33 cellular contexts compared by ENCODE assay signal in genomic region chr10:112006407-112006806, GRCh38.
"Had no signal": no experiment of that assay in that cellular context is flagged by ENCODE, and none has a peak within 500 bp of the region (broad histone marks: within the 10 kb centered on the region; RNA-seq: fewer than 3 reads in every experiment).

No MANE protein-coding gene starts in this region.

- H3K4me3 ChIP-seq: ascending aorta had no signal

- ATAC-seq: activated CD8-positive, alpha-beta memory T cell treated with anti-CD3 and anti-CD28 coated beads, Interleukin-2, amount 10 ng/mL, durations not matched to agents 7 days and 5 days; activated CD8-positive, alpha-beta T cell treated with anti-CD3 and anti-CD28 coated beads, Interleukin-2, amount 10 ng/mL, durations not matched to agents 7 days and 5 days; activated naive CD8-positive, alpha-beta T cell treated with anti-CD3 and anti-CD28 coated beads, Interleukin-2, amount 50 U/mL, for 24 hours had no signal

- H3K4me1 Mint-ChIP-seq: activated B cell treated with CpG ODN at 0.5 μM for 24 hours; activated CD4-positive, alpha-beta memory T cell treated with anti-CD3 and anti-CD28 coated beads, Interleukin-2, amount 10 ng/mL, durations not matched to agents 7 days and 5 days; activated CD4-positive, alpha-beta T cell treated with anti-CD3 and anti-CD28 coated beads, Interleukin-2, amount 10 ng/mL, durations not matched to agents 24 days and 14 days; activated CD8-positive, alpha-beta memory T cell treated with anti-CD3 and anti-CD28 coated beads, Interleukin-2, amount 10 ng/mL, durations not matched to agents 7 days and 5 days; activated naive CD4-positive, alpha-beta T cell treated with anti-CD3 and anti-CD28 coated beads, Interleukin-2, amount 10 ng/mL, durations not matched to agents 7 days and 5 days; activated naive CD4-positive, alpha-beta T cell treated with anti-CD3 and anti-CD28 coated beads, Interleukin-2, amount 50 U/mL, for 24 hours; activated naive CD8-positive, alpha-beta T cell treated with anti-CD3 and anti-CD28 coated beads, Interleukin-2, amount 10 ng/mL, durations not matched to agents 7 days and 5 days; activated naive CD8-positive, alpha-beta T cell treated with anti-CD3 and anti-CD28 coated beads, Interleukin-2, amount 50 U/mL, for 24 hours had no signal

- H3K27me3 Mint-ChIP-seq: activated B cell treated with CpG ODN at 0.5 μM for 24 hours; activated CD4-positive, alpha-beta memory T cell treated with anti-CD3 and anti-CD28 coated beads, Interleukin-2, amount 10 ng/mL, durations not matched to agents 7 days and 5 days; activated CD4-positive, alpha-beta T cell treated with anti-CD3 and anti-CD28 coated beads, Interleukin-2, amount 10 ng/mL, durations not matched to agents 24 days and 14 days; activated CD8-positive, alpha-beta memory T cell treated with anti-CD3 and anti-CD28 coated beads, Interleukin-2, amount 10 ng/mL, durations not matched to agents 7 days and 5 days; activated naive CD4-positive, alpha-beta T cell treated with anti-CD3 and anti-CD28 coated beads, Interleukin-2, amount 10 ng/mL, durations not matched to agents 7 days and 5 days; activated naive CD8-positive, alpha-beta T cell treated with anti-CD3 and anti-CD28 coated beads, Interleukin-2, amount 10 ng/mL, durations not matched to agents 7 days and 5 days; activated naive CD8-positive, alpha-beta T cell treated with anti-CD3 and anti-CD28 coated beads, Interleukin-2, amount 50 U/mL, for 24 hours; brain had no signal

- H3K27me3 ChIP-seq: ascending aorta had no signal

- H3K4me1 ChIP-seq: ascending aorta had no signal

- H3K27ac Mint-ChIP-seq: activated B cell treated with CpG ODN at 0.5 μM for 24 hours; activated CD4-positive, alpha-beta memory T cell treated with anti-CD3 and anti-CD28 coated beads, Interleukin-2, amount 10 ng/mL, durations not matched to agents 7 days and 5 days; activated CD4-positive, alpha-beta T cell treated with anti-CD3 and anti-CD28 coated beads, Interleukin-2, amount 10 ng/mL, durations not matched to agents 24 days and 14 days; activated CD8-positive, alpha-beta memory T cell treated with anti-CD3 and anti-CD28 coated beads, Interleukin-2, amount 10 ng/mL, durations not matched to agents 7 days and 5 days; activated CD8-positive, alpha-beta T cell treated with anti-CD3 and anti-CD28 coated beads, Interleukin-2, amount 10 ng/mL, durations not matched to agents 7 days and 5 days; activated naive CD4-positive, alpha-beta T cell treated with anti-CD3 and anti-CD28 coated beads, Interleukin-2, amount 10 ng/mL, durations not matched to agents 7 days and 5 days; activated naive CD4-positive, alpha-beta T cell treated with anti-CD3 and anti-CD28 coated beads, Interleukin-2, amount 50 U/mL, for 24 hours; activated naive CD8-positive, alpha-beta T cell; activated naive CD8-positive, alpha-beta T cell treated with anti-CD3 and anti-CD28 coated beads, Interleukin-2, amount 10 ng/mL, durations not matched to agents 7 days and 5 days; activated naive CD8-positive, alpha-beta T cell treated with anti-CD3 and anti-CD28 coated beads, Interleukin-2, amount 50 U/mL, for 24 hours; activated T-cell treated with anti-CD3 and anti-CD28 coated beads, Interleukin-2, amount 50 U/mL, for 24 hours; activated T-helper 2 cell treated with anti-CD3 and anti-CD28 coated beads, Interferon-gamma antibody, Interleukin-2, Interleukin-4, amounts not matched to agents 10 μg/mL and 5 μg/mL and 100 μg/mL, durations not matched to agents 14 hours and 24 hours and 36 hours; brain; T-helper 1 cell treated with Interleukin-12 subunit alpha and Interleukin-12 subunit beta and Interleukin-4 antibody, amounts not matched to agents 30 μg/mL and 1 μg/mL, for 36 hours; T-helper 2 cell treated with Interferon-gamma antibody and Interleukin-4, amounts not matched to agents 5 μg/mL and 100 μg/mL, for 36 hours had no signal

- H3K9me3 ChIP-seq: ascending aorta had no signal

- H3K4me3 Mint-ChIP-seq: activated B cell treated with CpG ODN at 0.5 μM for 24 hours; activated CD4-positive, alpha-beta memory T cell treated with anti-CD3 and anti-CD28 coated beads, Interleukin-2, amount 10 ng/mL, durations not matched to agents 7 days and 5 days; activated CD4-positive, alpha-beta T cell treated with anti-CD3 and anti-CD28 coated beads, Interleukin-2, amount 10 ng/mL, durations not matched to agents 24 days and 14 days; activated CD8-positive, alpha-beta memory T cell treated with anti-CD3 and anti-CD28 coated beads, Interleukin-2, amount 10 ng/mL, durations not matched to agents 7 days and 5 days; activated CD8-positive, alpha-beta T cell treated with anti-CD3 and anti-CD28 coated beads, Interleukin-2, amount 10 ng/mL, durations not matched to agents 7 days and 5 days; activated naive CD4-positive, alpha-beta T cell treated with anti-CD3 and anti-CD28 coated beads, Interleukin-2, amount 10 ng/mL, durations not matched to agents 7 days and 5 days; activated naive CD4-positive, alpha-beta T cell treated with anti-CD3 and anti-CD28 coated beads, Interleukin-2, amount 50 U/mL, for 24 hours; activated naive CD8-positive, alpha-beta T cell; activated naive CD8-positive, alpha-beta T cell treated with anti-CD3 and anti-CD28 coated beads, Interleukin-2, amount 10 ng/mL, durations not matched to agents 7 days and 5 days; activated naive CD8-positive, alpha-beta T cell treated with anti-CD3 and anti-CD28 coated beads, Interleukin-2, amount 50 U/mL, for 24 hours; activated T-cell treated with anti-CD3 and anti-CD28 coated beads, Interleukin-2, amount 50 U/mL, for 24 hours; brain; T-helper 1 cell treated with Interleukin-12 subunit alpha and Interleukin-12 subunit beta and Interleukin-4 antibody, amounts not matched to agents 30 μg/mL and 1 μg/mL, for 36 hours; T-helper 2 cell treated with Interferon-gamma antibody and Interleukin-4, amounts not matched to agents 5 μg/mL and 100 μg/mL, for 36 hours had no signal

- H3K9me3 Mint-ChIP-seq: activated B cell treated with CpG ODN at 0.5 μM for 24 hours; activated CD4-positive, alpha-beta memory T cell treated with anti-CD3 and anti-CD28 coated beads, Interleukin-2, amount 10 ng/mL, durations not matched to agents 7 days and 5 days; activated CD4-positive, alpha-beta T cell treated with anti-CD3 and anti-CD28 coated beads, Interleukin-2, amount 10 ng/mL, durations not matched to agents 24 days and 14 days; activated naive CD4-positive, alpha-beta T cell treated with anti-CD3 and anti-CD28 coated beads, Interleukin-2, amount 10 ng/mL, durations not matched to agents 7 days and 5 days; activated naive CD4-positive, alpha-beta T cell treated with anti-CD3 and anti-CD28 coated beads, Interleukin-2, amount 50 U/mL, for 24 hours; activated naive CD8-positive, alpha-beta T cell treated with anti-CD3 and anti-CD28 coated beads, Interleukin-2, amount 10 ng/mL, durations not matched to agents 7 days and 5 days; activated naive CD8-positive, alpha-beta T cell treated with anti-CD3 and anti-CD28 coated beads, Interleukin-2, amount 50 U/mL, for 24 hours; activated T-cell treated with anti-CD3 and anti-CD28 coated beads, Interleukin-2, amount 50 U/mL, for 24 hours; activated T-helper 2 cell treated with anti-CD3 and anti-CD28 coated beads, Interferon-gamma antibody, Interleukin-2, Interleukin-4, amounts not matched to agents 10 μg/mL and 5 μg/mL and 100 μg/mL, durations not matched to agents 14 hours and 24 hours and 36 hours; T-helper 1 cell treated with Interleukin-12 subunit alpha and Interleukin-12 subunit beta and Interleukin-4 antibody, amounts not matched to agents 30 μg/mL and 1 μg/mL, for 36 hours; T-helper 2 cell treated with Interferon-gamma antibody and Interleukin-4, amounts not matched to agents 5 μg/mL and 100 μg/mL, for 36 hours had no signal

- H3K27ac ChIP-seq: ascending aorta, VCaP had no signal

- H3K36me3 Mint-ChIP-seq: activated CD8-positive, alpha-beta memory T cell treated with anti-CD3 and anti-CD28 coated beads, Interleukin-2, amount 10 ng/mL, durations not matched to agents 7 days and 5 days; activated naive CD4-positive, alpha-beta T cell treated with anti-CD3 and anti-CD28 coated beads, Interleukin-2, amount 10 ng/mL, durations not matched to agents 7 days and 5 days; activated naive CD4-positive, alpha-beta T cell treated with anti-CD3 and anti-CD28 coated beads, Interleukin-2, amount 50 U/mL, for 24 hours; activated naive CD8-positive, alpha-beta T cell; activated naive CD8-positive, alpha-beta T cell treated with anti-CD3 and anti-CD28 coated beads, Interleukin-2, amount 10 ng/mL, durations not matched to agents 7 days and 5 days; brain had no signal

- H3K36me3 ChIP-seq: ascending aorta had no signal

- DNase-seq: activated B cell treated with CpG ODN at 0.5 μM for 24 hours; activated CD4-positive, alpha-beta memory T cell treated with anti-CD3 and anti-CD28 coated beads, Interleukin-2, amount 10 ng/mL, durations not matched to agents 7 days and 5 days; activated CD4-positive, alpha-beta T cell treated with anti-CD3 and anti-CD28 coated beads for 4 hours; activated CD4-positive, alpha-beta T cell treated with anti-CD3 and anti-CD28 coated beads, Interleukin-2, amount 10 ng/mL, durations not matched to agents 24 days and 14 days; activated CD4-positive, alpha-beta T cell treated with anti-CD3 and anti-CD28 coated beads, Interleukin-2, amount 50 U/mL, for 1 hour; activated CD4-positive, alpha-beta T cell treated with anti-CD3 and anti-CD28 coated beads, Interleukin-2, amount 50 U/mL, for 4 hours; activated CD4-positive, CD25-positive, alpha-beta regulatory T cell treated with anti-CD3 and anti-CD28 coated beads, Interleukin-2, amount 50 U/mL, for 72 hours; activated CD8-positive, alpha-beta memory T cell treated with anti-CD3 and anti-CD28 coated beads for 24 hours; activated CD8-positive, alpha-beta memory T cell treated with anti-CD3 and anti-CD28 coated beads, Interleukin-2, amount 10 ng/mL, durations not matched to agents 7 days and 5 days; activated CD8-positive, alpha-beta memory T cell treated with anti-CD3 and anti-CD28 coated beads, Interleukin-2, amount 50 U/mL, for 48 hours; activated CD8-positive, alpha-beta T cell treated with anti-CD3 and anti-CD28 coated beads, Interleukin-2, amount 10 ng/mL, durations not matched to agents 7 days and 5 days; activated effector memory CD4-positive, alpha-beta T cell treated with Interleukin-2 at 50 U/mL for 16 hours; activated gamma-delta T cell; activated naive CD4-positive, alpha-beta T cell treated with anti-CD3 and anti-CD28 coated beads, Interleukin-2, amount 10 ng/mL, durations not matched to agents 7 days and 5 days; activated naive CD4-positive, alpha-beta T cell treated with Interleukin-2 at 50 U/mL for 16 hours; activated naive CD8-positive, alpha-beta T cell treated with anti-CD3 and anti-CD28 coated beads, Interleukin-2, amount 10 ng/mL, durations not matched to agents 7 days and 5 days; activated naive CD8-positive, alpha-beta T cell treated with anti-CD3 and anti-CD28 coated beads, Interleukin-2, amount 50 U/mL, for 24 hours; activated T-cell treated with anti-CD3 and anti-CD28 coated beads, Interleukin-2, amount 50 U/mL, for 24 hours; activated T-cell treated with anti-CD3 and anti-CD28 coated beads, Interleukin-2, amount 50 U/mL, for 48 hours; amygdala; anterior cingulate cortex; central memory CD4-positive, alpha-beta T cell; T-helper 1 cell; T-helper 2 cell; T-helper 9 cell had no signal
